11 cellular contexts compared by ENCODE assay signal in the genomic region with DNA sequence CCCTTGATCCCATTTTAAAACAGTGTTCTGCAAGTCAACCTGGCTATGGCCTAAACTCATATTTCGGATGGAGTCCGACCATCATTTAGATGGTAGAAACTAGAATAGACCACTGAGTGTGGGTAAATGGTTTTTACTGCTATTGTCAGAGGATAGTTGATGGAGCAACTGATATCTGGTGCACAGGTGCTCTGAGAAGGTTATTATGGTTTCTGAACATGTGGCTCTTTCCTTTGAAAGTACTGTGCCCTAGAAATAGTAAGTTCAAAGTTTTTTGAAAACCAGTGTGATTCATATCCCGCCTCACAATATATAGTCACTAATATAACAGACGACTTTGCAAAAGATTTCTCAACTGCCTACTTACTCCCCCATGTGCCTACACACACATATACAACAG.
DNase-seq lines count a peak whose midpoint lies in the region; ATAC-seq and TF ChIP-seq lines count a peak whose summit lies in the region.
"Had no signal": no experiment of that assay in that cellular context is flagged by ENCODE, and none has a peak within 500 bp of the region (broad histone marks: within the 10 kb centered on the region; RNA-seq: fewer than 3 reads in every experiment).

No MANE protein-coding gene starts in this region.

- peaks cover 5 to 20% of the 10 kb centered on the region in 2 donors for H3K4me1 ChIP-seq in left lung

- H3K36me3 Mint-ChIP-seq in activated CD4-positive, alpha-beta T cell treated with anti-CD3 and anti-CD28 coated beads, Interleukin-2, amount 10 ng/mL, durations not matched to agents 24 days and 14 days (ENCODE audit: low read depth) = peaks cover 10% of the 10 kb centered on the region
- peaks cover 16% of the 10 kb centered on the region for H3K36me3 Mint-ChIP-seq in T-helper 2 cell treated with Interferon-gamma antibody and Interleukin-4, amounts not matched to agents 5 μg/mL and 100 μg/mL, for 36 hours (ENCODE audit: low read depth)
- no peaks in the 10 kb centered on the region for H3K36me3 Mint-ChIP-seq in stimulated activated effector memory CD8-positive, alpha-beta T cell treated with anti-CD3 and anti-CD28 coated beads, Interleukin-12 subunit alpha, Interleukin-12 subunit beta, amount 100 ng/mL, for 72 hours

- peak overlapping the region; percentile 72 for H3K4me3 Mint-ChIP-seq in activated CD4-positive, alpha-beta T cell treated with anti-CD3 and anti-CD28 coated beads, Interleukin-2, amount 10 ng/mL, durations not matched to agents 24 days and 14 days
- H3K4me3 Mint-ChIP-seq in T-helper 2 cell treated with Interferon-gamma antibody and Interleukin-4, amounts not matched to agents 5 μg/mL and 100 μg/mL, for 36 hours = peak overlapping the region; percentile 76
- H3K4me3 Mint-ChIP-seq in stimulated activated effector memory CD8-positive, alpha-beta T cell treated with anti-CD3 and anti-CD28 coated beads, Interleukin-12 subunit alpha, Interleukin-12 subunit beta, amount 100 ng/mL, for 72 hours = peak overlapping the region; percentile 80

- peak; percentile 42 for ATAC-seq in HG02642 (IDR thresholded peaks at IDR 0.05; ENCODE audit: poor library complexity, unreplicated experiment)
- ATAC-seq in stimulated activated effector memory CD8-positive, alpha-beta T cell treated with anti-CD3 and anti-CD28 coated beads, Interleukin-12 subunit alpha, Interleukin-12 subunit beta, amount 100 ng/mL, for 72 hours = peak; percentile 74
- ATAC-seq in left lung = no peak
- no peak for ATAC-seq in GM21528 (IDR thresholded peaks at IDR 0.05; ENCODE audit: low FRiP score, unreplicated experiment)
- ATAC-seq: left lobe of liver had no signal

- DNase-seq in activated CD4-positive, alpha-beta T cell treated with anti-CD3 and anti-CD28 coated beads, Interleukin-2, amount 10 ng/mL, durations not matched to agents 24 days and 14 days = peak; percentile 65
- no peak for DNase-seq in activated CD4-positive, alpha-beta T cell treated with anti-CD3 and anti-CD28 coated beads, Interleukin-2, amount 50 U/mL, for 4 hours
- no peak for DNase-seq in T-helper 2 cell treated with Interferon-gamma antibody and Interleukin-4, amounts not matched to agents 5 μg/mL and 100 μg/mL, for 36 hours (ENCODE audit: low spot score)
- DNase-seq in stimulated activated effector memory CD8-positive, alpha-beta T cell treated with anti-CD3 and anti-CD28 coated beads, Interleukin-12 subunit alpha, Interleukin-12 subunit beta, amount 100 ng/mL, for 72 hours (ENCODE audit: low spot score in 2 of 2) = no peak
- DNase-seq in left lung = no peak
- no peak for DNase-seq in NCI-H1930 (lab: John Stamatoyannopoulos, UW)
- DNase-seq: activated gamma-delta T cell treated with Interleukin-2 at 50 U/mL for 16 hours, foreskin melanocyte had no signal

- no peaks in the 10 kb centered on the region for H3K9me3 ChIP-seq in left lung

- intact Hi-C loops in activated CD4-positive, alpha-beta T cell treated with anti-CD3 and anti-CD28 coated beads, Interleukin-2, amount 10 ng/mL, durations not matched to agents 24 days and 14 days (cut with micrococcal nuclease) = loop anchor here (1.0 to 10.0 kb wide), 5 partner anchors 64 to 360 kb away; no protein-coding TSS in a partner anchor
- intact Hi-C loops in left lung (cut with DNase I) = no loop called here

- H3K9me3 Mint-ChIP-seq in activated CD4-positive, alpha-beta T cell treated with anti-CD3 and anti-CD28 coated beads, Interleukin-2, amount 10 ng/mL, durations not matched to agents 24 days and 14 days = peaks cover 19% of the 10 kb centered on the region
- peaks cover 15% of the 10 kb centered on the region for H3K9me3 Mint-ChIP-seq in T-helper 2 cell treated with Interferon-gamma antibody and Interleukin-4, amounts not matched to agents 5 μg/mL and 100 μg/mL, for 36 hours
- H3K9me3 Mint-ChIP-seq in stimulated activated effector memory CD8-positive, alpha-beta T cell treated with anti-CD3 and anti-CD28 coated beads, Interleukin-12 subunit alpha, Interleukin-12 subunit beta, amount 100 ng/mL, for 72 hours = no peaks in the 10 kb centered on the region

- peaks cover 43% of the 10 kb centered on the region for H3K4me1 Mint-ChIP-seq in activated CD4-positive, alpha-beta T cell treated with anti-CD3 and anti-CD28 coated beads, Interleukin-2, amount 10 ng/mL, durations not matched to agents 24 days and 14 days
- peaks cover 44% of the 10 kb centered on the region for H3K4me1 Mint-ChIP-seq in T-helper 2 cell treated with Interferon-gamma antibody and Interleukin-4, amounts not matched to agents 5 μg/mL and 100 μg/mL, for 36 hours (ENCODE audit: low read depth)
- H3K4me1 Mint-ChIP-seq in stimulated activated effector memory CD8-positive, alpha-beta T cell treated with anti-CD3 and anti-CD28 coated beads, Interleukin-12 subunit alpha, Interleukin-12 subunit beta, amount 100 ng/mL, for 72 hours = peaks cover 33% of the 10 kb centered on the region

- no peaks in the 10 kb centered on the region for H3K27me3 ChIP-seq in left lung

- no peaks in the 10 kb centered on the region for H3K27me3 Mint-ChIP-seq in activated CD4-positive, alpha-beta T cell treated with anti-CD3 and anti-CD28 coated beads, Interleukin-2, amount 10 ng/mL, durations not matched to agents 24 days and 14 days
- H3K27me3 Mint-ChIP-seq in T-helper 2 cell treated with Interferon-gamma antibody and Interleukin-4, amounts not matched to agents 5 μg/mL and 100 μg/mL, for 36 hours (ENCODE audit: low read depth) = no peaks in the 10 kb centered on the region

- no peak overlapping the region for H3K4me3 ChIP-seq in left lung

- TF ChIP-seq CTCF in left lung (IDR thresholded peaks at IDR 0.05) = no peak

- H3K27ac ChIP-seq in left lung = no peak overlapping the region

- no peaks in the 10 kb centered on the region for H3K36me3 ChIP-seq in left lung

- H3K27ac Mint-ChIP-seq in activated CD4-positive, alpha-beta T cell treated with anti-CD3 and anti-CD28 coated beads, Interleukin-2, amount 10 ng/mL, durations not matched to agents 24 days and 14 days = peak overlapping the region; percentile 94
- H3K27ac Mint-ChIP-seq in T-helper 2 cell treated with Interferon-gamma antibody and Interleukin-4, amounts not matched to agents 5 μg/mL and 100 μg/mL, for 36 hours = peak overlapping the region; percentile 91
- peak overlapping the region; percentile 90 for H3K27ac Mint-ChIP-seq in stimulated activated effector memory CD8-positive, alpha-beta T cell treated with anti-CD3 and anti-CD28 coated beads, Interleukin-12 subunit alpha, Interleukin-12 subunit beta, amount 100 ng/mL, for 72 hours

Comparison
In these comparisons a context has a peak if more than half of its experiments do, and no peak if none do; other contexts are left out.
1. ATAC-seq: peak in HG02642 (single experiment) and stimulated activated effector memory CD8-positive, alpha-beta T cell treated with anti-CD3 and anti-CD28 coated beads, Interleukin-12 subunit alpha, Interleukin-12 subunit beta, amount 100 ng/mL, for 72 hours (single experiment); none in left lung (single experiment) and GM21528 (single experiment).
2. Peak in every context shown above with its lines, with median percentiles within 50 percentile points of each other: H3K27ac Mint-ChIP-seq and H3K4me3 Mint-ChIP-seq.